ENCODE assay signal across 1 cellular context in genomic region chr20:54207053-54207742, GRCh38.
TF ChIP-seq lines count a peak whose summit lies in the region.

No MANE protein-coding gene starts in this region.

TF ChIP-seq in endothelial cell of umbilical vein, 7 proteins besides CTCF, POLR2A, EP300 and RAD21:
- no peak for TF ChIP-seq JUN (IDR thresholded peaks at IDR 0.05; ENCODE audit: borderline replicate concordance, insufficient read depth, insufficient read length, low read depth)
- TF ChIP-seq MYC (IDR thresholded peaks at IDR 0.05; ENCODE audit: low read depth, low read length): no peak
- no peak for TF ChIP-seq FOS (IDR thresholded peaks at IDR 0.05; ENCODE audit: borderline replicate concordance, insufficient read depth, low read length)
- TF ChIP-seq MAX (IDR thresholded peaks at IDR 0.05; ENCODE audit: insufficient read depth, insufficient read length): no peak
- TF ChIP-seq GATA2 (IDR thresholded peaks at IDR 0.05; ENCODE audit: insufficient read depth, insufficient read length, low read depth, low read length): no peak
